In the genomic region with DNA sequence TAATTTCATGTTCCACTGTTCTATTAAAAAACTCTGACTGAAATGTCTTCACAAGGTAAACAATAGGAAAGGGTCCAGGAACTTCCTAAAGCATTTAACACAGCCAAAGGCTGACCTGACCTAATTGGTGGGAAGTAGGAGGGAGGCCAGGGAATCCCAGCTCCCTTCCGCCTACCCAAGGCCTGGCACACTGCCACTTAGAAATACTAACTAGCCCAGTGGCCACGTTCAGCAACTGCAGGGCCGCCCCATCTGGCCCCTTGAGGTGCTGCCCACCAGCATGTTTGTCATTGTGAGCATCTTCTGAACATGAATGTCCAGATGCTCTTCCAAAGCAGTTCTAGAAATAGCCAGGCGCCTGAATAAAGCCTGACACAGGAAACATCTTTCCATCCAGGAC, we compare ENCODE assay signal across 8 cellular contexts. TPM values are rescaled to one million over a fixed set of nuclear protein-coding genes. Genes with fewer than 3 reads are reported as not detected.
DNase-seq lines count a peak whose midpoint lies in the region; ATAC-seq and TF ChIP-seq lines count a peak whose summit lies in the region.

No MANE protein-coding gene starts in this region.

- H3K4me3 Mint-ChIP-seq in endothelial cell (ENCODE audit: unreplicated experiment) (no peak overlapping the region), progenitor cell of endocrine pancreas (ENCODE audit: low read depth) (no peak overlapping the region)

- H3K36me3 Mint-ChIP-seq in endothelial cell (ENCODE audit: low read depth, unreplicated experiment): no peaks in the 10 kb centered on the region
- no peaks in the 10 kb centered on the region for H3K36me3 Mint-ChIP-seq in progenitor cell of endocrine pancreas (ENCODE audit: insufficient read depth)

- H3K27me3 ChIP-seq in thyroid gland: no peaks in the 10 kb centered on the region

- TF ChIP-seq CTCF in endothelial cell (IDR thresholded peaks at IDR 0.05; ENCODE audit: unreplicated experiment): peak; percentile 51
- peak; percentile 21 for TF ChIP-seq CTCF in progenitor cell of endocrine pancreas (IDR thresholded peaks at IDR 0.05; ENCODE audit: unreplicated experiment)
- TF ChIP-seq CTCF in thyroid gland (IDR thresholded peaks at IDR 0.05): peak in 1 of 6 experiments; percentile 6

- TF ChIP-seq POLR2A in thyroid gland (IDR thresholded peaks at IDR 0.05): no peak

- H3K36me3 ChIP-seq in thyroid gland: no peaks in the 10 kb centered on the region

- H3K4me3 ChIP-seq in thyroid gland (replicated peaks in 1 of 3): no peak overlapping the region

- H3K9me3 Mint-ChIP-seq in endothelial cell (ENCODE audit: unreplicated experiment): no peaks in the 10 kb centered on the region
- no peaks in the 10 kb centered on the region for H3K9me3 Mint-ChIP-seq in progenitor cell of endocrine pancreas (ENCODE audit: low read depth)

- H3K9me3 ChIP-seq in thyroid gland: no peaks in the 10 kb centered on the region

- intact Hi-C loops in thyroid gland (cut with DNase I): loop anchor here (5.0 kb wide), 3 partner anchors 146 to 396 kb away; no protein-coding TSS in a partner anchor

- peak; percentile 43 for DNase-seq in EL
- peak; percentile 7 for DNase-seq in NCI-H1092 (lab: John Stamatoyannopoulos, UW)
- peak; percentile 17 for DNase-seq in endothelial cell (ENCODE audit: low spot score)
- no peak for DNase-seq in progenitor cell of endocrine pancreas (ENCODE audit: low spot score, unreplicated experiment)
- no peak for DNase-seq in NCI-H774 (lab: John Stamatoyannopoulos, UW)
- DNase-seq in activated CD8-positive, alpha-beta memory T cell treated with anti-CD3 and anti-CD28 coated beads, Interleukin-2, amount 50 U/mL, for 48 hours: no peak
- DNase-seq in thyroid gland: no peak

- H3K27me3 Mint-ChIP-seq in endothelial cell (ENCODE audit: unreplicated experiment): peaks cover 5% of the 10 kb centered on the region
- no peaks in the 10 kb centered on the region for H3K27me3 Mint-ChIP-seq in progenitor cell of endocrine pancreas

- no peak for ATAC-seq in GM18517 (IDR thresholded peaks at IDR 0.05; ENCODE audit: unreplicated experiment)

- H3K4me1 ChIP-seq in thyroid gland: no peaks in the 10 kb centered on the region

- H3K27ac ChIP-seq in thyroid gland: no peak overlapping the region

- H3K27ac Mint-ChIP-seq in endothelial cell (ENCODE audit: unreplicated experiment) (peak overlapping the region; percentile 77), progenitor cell of endocrine pancreas (no peak overlapping the region)

- H3K4me1 Mint-ChIP-seq in endothelial cell (ENCODE audit: unreplicated experiment): peaks cover 15% of the 10 kb centered on the region
- H3K4me1 Mint-ChIP-seq in progenitor cell of endocrine pancreas (ENCODE audit: low read depth): no peaks in the 10 kb centered on the region

- 42 to 63% methylated on average over 2 to 4 of the region's 4 CpGs for WGBS in thyroid gland, 2 donors

RNA-seq across cellular contexts. Expression of gene BCL9, which starts 44.7 kb away (rescaled TPM):
- total RNA-seq in endothelial cell (ENCODE audit: unreplicated experiment) (36.6 TPM), progenitor cell of endocrine pancreas (84.8 and 86.7 TPM in 2 replicates), thyroid gland (10 to 100 TPM; 13.2 to 32.5 (median 19.8) TPM)

Comparison
In these comparisons a context has a peak if more than half of its experiments do, and no peak if none do; other contexts are left out.
1. DNase-seq: peak in EL (single experiment), NCI-H1092 (single experiment) and endothelial cell (single experiment); none in progenitor cell of endocrine pancreas (single experiment), NCI-H774 (single experiment), activated CD8-positive, alpha-beta memory T cell treated with anti-CD3 and anti-CD28 coated beads, Interleukin-2, amount 50 U/mL, for 48 hours (single experiment) and thyroid gland (0 of 2).